2 cellular contexts compared by ENCODE assay signal in the genomic region with DNA sequence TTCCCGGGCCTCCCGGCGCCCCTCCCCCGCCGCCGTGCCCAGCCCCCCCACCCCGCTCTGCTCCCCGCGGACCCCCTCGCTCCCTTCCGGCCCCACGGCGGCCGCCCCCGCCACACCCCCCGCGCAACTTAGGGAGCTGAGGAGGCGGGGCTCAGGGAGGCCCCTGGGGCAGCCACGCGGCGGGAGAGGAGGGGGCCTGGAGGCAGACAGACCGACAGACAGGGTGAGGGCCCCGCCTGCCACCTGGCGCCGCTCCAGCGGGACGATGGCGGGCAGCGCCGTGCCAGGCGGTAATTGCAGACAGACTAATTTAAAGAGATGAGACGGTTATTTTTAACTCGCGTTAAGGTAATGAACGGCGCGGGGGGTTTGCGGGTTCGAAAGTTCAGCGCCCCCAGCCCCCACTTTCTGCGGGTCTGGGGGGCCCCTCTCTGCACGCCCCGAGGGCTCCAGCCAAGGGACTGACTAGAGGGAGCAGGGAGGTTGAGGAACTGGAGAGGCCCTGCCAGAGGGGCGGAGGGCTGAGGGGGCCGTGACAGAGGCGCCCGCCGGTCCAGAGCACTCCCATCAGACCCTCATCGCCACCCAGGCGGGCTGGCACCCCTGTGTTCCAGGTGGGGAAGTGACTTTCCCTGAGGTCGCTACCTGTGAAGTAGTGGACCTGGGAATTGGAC.
A peak's percentile ranks its signal among the peaks of the same experiment; 100 is the strongest.
TF ChIP-seq lines count a peak whose summit lies in the region.

No MANE protein-coding gene starts in this region.

TF ChIP-seq in HEK293, 187 proteins besides CTCF, POLR2A, EP300 and RAD21 (continued from another document):
- TF ChIP-seq ZNF398 (tag by site-specific recombination; IDR thresholded peaks at IDR 0.05) (0 out of 2 replicates have a peak, but pooled peaks have one; percentile 2), PATZ1 (tag by site-specific recombination; IDR thresholded peaks at IDR 0.05) (peak; percentile 53), ZNF335 (tag by site-specific recombination; conservative IDR thresholded peaks at IDR 0.05) (peak; percentile 92), ZNF112 (tag by site-specific recombination; IDR thresholded peaks at IDR 0.05) (no peak)

TF ChIP-seq in GM12878, 131 proteins besides CTCF, POLR2A, EP300 and RAD21 (continued from another document):
- 0 out of 3 replicates have a peak, but pooled peaks of 1 of the 2 experiments have one; percentile 36 for TF ChIP-seq EGR1 (IDR thresholded peaks at IDR 0.05; ENCODE audit: borderline replicate concordance in 1 of 2, low read depth in 2 of 2, low read length in 2 of 2)
- TF ChIP-seq GATAD2B (conservative IDR thresholded peaks at IDR 0.05; ENCODE audit: low read depth), result peak; percentile 35
